In the genomic region with DNA sequence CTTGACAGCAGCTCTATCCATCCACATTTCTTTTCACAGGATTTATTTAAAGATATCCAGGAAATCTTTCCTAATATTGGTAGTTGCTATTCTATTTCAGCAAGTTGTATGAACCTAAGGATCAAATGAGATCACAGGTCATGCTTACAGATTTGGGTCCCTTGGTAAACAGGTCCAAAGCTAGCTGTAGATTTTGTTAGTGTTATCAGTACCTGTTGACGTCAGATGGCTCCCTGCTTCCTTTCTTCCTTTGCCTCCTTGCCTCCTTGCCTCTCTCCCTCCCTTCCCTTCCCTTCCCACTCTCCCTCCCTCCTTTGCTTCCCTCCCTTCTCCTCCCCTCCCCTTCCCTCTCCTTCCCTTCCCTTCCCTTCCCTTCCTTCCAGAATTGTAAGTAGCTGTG, we compare ENCODE assay signal across 35 cellular contexts.
"Had no signal": no experiment of that assay in that cellular context is flagged by ENCODE, and none has a peak within 500 bp of the region (broad histone marks: within the 10 kb centered on the region; RNA-seq: fewer than 3 reads in every experiment).

No MANE protein-coding gene starts in this region.

- H3K36me3 Mint-ChIP-seq: activated naive CD8-positive, alpha-beta T cell treated with anti-CD3 and anti-CD28 coated beads for 36 hours had no signal

- H3K4me3 ChIP-seq: cardiac muscle cell, Peyer's patch, SJSA1 had no signal

- H3K9ac ChIP-seq: KMS-11 had no signal

- H3K27ac ChIP-seq: brain microvascular endothelial cell, cardiac muscle cell, KMS-11, Peyer's patch, SJSA1, WERI-Rb-1 had no signal

- H3K4me3 Mint-ChIP-seq: activated CD4-positive, alpha-beta T cell treated with anti-CD3 and anti-CD28 coated beads, Interleukin-2, amount 10 ng/mL, durations not matched to agents 24 days and 14 days; activated CD8-positive, alpha-beta T cell treated with anti-CD3 and anti-CD28 coated beads for 36 hours; activated naive CD8-positive, alpha-beta T cell treated with anti-CD3 and anti-CD28 coated beads for 36 hours; activated T-cell treated with anti-CD3 and anti-CD28 coated beads, Interleukin-2, amount 50 U/mL, for 72 hours; activated T-helper 17 cell treated with anti-CD3 and anti-CD28 coated beads, Interleukin-2, amount 50 U/mL, for 72 hours; central memory CD8-positive, alpha-beta T cell had no signal

- H3K27me3 Mint-ChIP-seq: activated CD4-positive, alpha-beta T cell treated with anti-CD3 and anti-CD28 coated beads, Interleukin-2, amount 10 ng/mL, durations not matched to agents 24 days and 14 days; activated CD8-positive, alpha-beta T cell treated with anti-CD3 and anti-CD28 coated beads for 36 hours; activated naive CD8-positive, alpha-beta T cell treated with anti-CD3 and anti-CD28 coated beads for 36 hours; activated T-helper 17 cell treated with anti-CD3 and anti-CD28 coated beads, Interleukin-2, amount 50 U/mL, for 72 hours; central memory CD8-positive, alpha-beta T cell had no signal

- H3K36me3 ChIP-seq: brain microvascular endothelial cell, cardiac muscle cell, Peyer's patch, SJSA1, WERI-Rb-1 had no signal

- H3K9me3 ChIP-seq: Peyer's patch, SJSA1 had no signal

- H3K4me1 ChIP-seq: Peyer's patch, SJSA1 had no signal

- H3K27ac Mint-ChIP-seq: activated CD4-positive, alpha-beta T cell treated with anti-CD3 and anti-CD28 coated beads, Interleukin-2, amount 10 ng/mL, durations not matched to agents 24 days and 14 days; activated CD8-positive, alpha-beta T cell treated with anti-CD3 and anti-CD28 coated beads for 36 hours; activated naive CD8-positive, alpha-beta T cell treated with anti-CD3 and anti-CD28 coated beads for 36 hours; activated T-cell treated with anti-CD3 and anti-CD28 coated beads, Interleukin-2, amount 50 U/mL, for 72 hours; activated T-helper 17 cell treated with anti-CD3 and anti-CD28 coated beads, Interleukin-2, amount 50 U/mL, for 72 hours had no signal

- H3K4me2 ChIP-seq: KMS-11 had no signal

- DNase-seq: activated CD4-positive, alpha-beta T cell treated with anti-CD3 and anti-CD28 coated beads, Interleukin-2, amount 10 ng/mL, durations not matched to agents 24 days and 14 days; activated CD4-positive, alpha-beta T cell treated with anti-CD3 and anti-CD28 coated beads, Interleukin-2, amount 50 U/mL, for 4 hours; activated CD4-positive, CD25-positive, alpha-beta regulatory T cell; activated CD8-positive, alpha-beta T cell treated with anti-CD3 and anti-CD28 coated beads for 36 hours; activated effector memory CD4-positive, alpha-beta T cell treated with anti-CD3 and anti-CD28 coated beads, Interleukin-2, amount 50 U/mL, for 16 hours; activated naive CD4-positive, alpha-beta T cell; activated naive CD4-positive, alpha-beta T cell treated with anti-CD3 and anti-CD28 coated beads, Interleukin-2, amount 50 U/mL, for 16 hours; activated naive CD8-positive, alpha-beta T cell treated with anti-CD3 and anti-CD28 coated beads for 36 hours; activated T-cell treated with anti-CD3 and anti-CD28 coated beads, Interleukin-2, amount 50 U/mL, for 1 hour; activated T-cell treated with anti-CD3 and anti-CD28 coated beads, Interleukin-2, amount 50 U/mL, for 72 hours; amniotic stem cell; aorta; brain microvascular endothelial cell; MM.1S; NCI-H1092 treated with DMSO at 0.1 percent for 48 hours; NCI-H1417; NCI-H146; NCI-H187; NCI-H2029 treated with DMSO at 0.1 percent for 48 hours; NCI-H2107; NCI-H2171; NCI-H510A; NCI-H526; NCI-H774; PC-3; Peyer's patch; RPMI8226; SHP77 treated with DMSO at 0.1 percent for 48 hours; T1000; WERI-Rb-1 had no signal

- H3K27me3 ChIP-seq: brain microvascular endothelial cell, cardiac muscle cell, Peyer's patch, SJSA1 had no signal

- H3K4me1 Mint-ChIP-seq: activated CD4-positive, alpha-beta T cell treated with anti-CD3 and anti-CD28 coated beads, Interleukin-2, amount 10 ng/mL, durations not matched to agents 24 days and 14 days; activated naive CD8-positive, alpha-beta T cell treated with anti-CD3 and anti-CD28 coated beads for 36 hours; activated T-helper 17 cell treated with anti-CD3 and anti-CD28 coated beads, Interleukin-2, amount 50 U/mL, for 72 hours; central memory CD8-positive, alpha-beta T cell had no signal

- ATAC-seq: activated CD8-positive, alpha-beta T cell treated with anti-CD3 and anti-CD28 coated beads for 36 hours; activated T-cell treated with anti-CD3 and anti-CD28 coated beads, Interleukin-2, amount 50 U/mL, for 72 hours; activated T-helper 17 cell treated with anti-CD3 and anti-CD28 coated beads, Interleukin-2, amount 50 U/mL, for 72 hours; PC-3 had no signal

- H3K9me3 Mint-ChIP-seq: activated CD4-positive, alpha-beta T cell treated with anti-CD3 and anti-CD28 coated beads, Interleukin-2, amount 10 ng/mL, durations not matched to agents 24 days and 14 days; activated CD8-positive, alpha-beta T cell treated with anti-CD3 and anti-CD28 coated beads for 36 hours; activated naive CD8-positive, alpha-beta T cell treated with anti-CD3 and anti-CD28 coated beads for 36 hours; activated T-cell treated with anti-CD3 and anti-CD28 coated beads, Interleukin-2, amount 50 U/mL, for 72 hours; activated T-helper 17 cell treated with anti-CD3 and anti-CD28 coated beads, Interleukin-2, amount 50 U/mL, for 72 hours; central memory CD8-positive, alpha-beta T cell had no signal
